8 cellular contexts compared by ENCODE assay signal in the genomic region with DNA sequence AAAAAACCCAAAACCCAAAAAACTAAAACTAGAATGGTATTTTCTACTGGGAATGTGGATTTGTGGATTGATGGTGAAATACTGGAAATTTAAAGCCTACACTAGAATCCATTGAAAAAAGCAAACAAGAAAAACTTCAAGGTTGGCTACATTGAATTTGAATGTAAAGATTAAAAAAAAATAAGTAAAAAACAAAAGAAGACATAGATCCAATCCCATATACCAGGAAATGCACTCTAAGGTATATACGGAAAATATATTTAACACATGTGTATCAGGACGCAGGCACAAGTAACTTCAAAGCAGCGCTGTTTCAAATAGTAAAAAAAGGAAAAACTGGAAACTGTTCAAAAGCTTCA. TPM values are rescaled to one million over a fixed set of nuclear protein-coding genes. Genes with fewer than 3 reads are reported as not detected.
DNase-seq lines count a peak whose midpoint lies in the region; ATAC-seq and TF ChIP-seq lines count a peak whose summit lies in the region.

No MANE protein-coding gene starts in this region.

- in situ Hi-C loops in astrocyte of the spinal cord (cut with HindIII; ENCODE audit: low sequenced_read_pairs), result no loop called here

- H3K27ac ChIP-seq in right lobe of liver, result peak overlapping the region; percentile 46 to 80 (median 67)
- H3K27ac ChIP-seq in thyroid gland, result peak overlapping the region; percentile 68 to 84 (median 82)

- peak overlapping the region; percentile 92 for H3K4me3 Mint-ChIP-seq in activated T-cell treated with anti-CD3 and anti-CD28 coated beads, Interleukin-2, amount 50 U/mL, for 24 hours

- no peak for TF ChIP-seq CTCF in astrocyte of the spinal cord (IDR thresholded peaks at IDR 0.05; ENCODE audit: low read depth, low read length)
- TF ChIP-seq CTCF in right lobe of liver (IDR thresholded peaks at IDR 0.05), result no peak
- no peak for TF ChIP-seq CTCF in thyroid gland (IDR thresholded peaks at IDR 0.05)

- H3K9me3 ChIP-seq in right lobe of liver (no peaks in the 10 kb centered on the region), thyroid gland (no peaks in the 10 kb centered on the region)

- no peak for DNase-seq in activated T-cell treated with anti-CD3 and anti-CD28 coated beads, Interleukin-2, amount 50 U/mL, for 24 hours
- DNase-seq in activated T-cell treated with anti-CD3 and anti-CD28 coated beads, Interleukin-2, amount 50 U/mL, for 48 hours, result no peak
- DNase-seq in astrocyte of the spinal cord (ENCODE audit: low read depth, low spot score) (no peak), right lobe of liver (no peak), thyroid gland (no peak), iPS-NIHi7 (ENCODE audit: extremely low spot score) (no peak), GF-D8 (lab: John Stamatoyannopoulos, UW) (no peak), SHP77 (lab: John Stamatoyannopoulos, UW) (no peak)

- H3K27me3 Mint-ChIP-seq in activated T-cell treated with anti-CD3 and anti-CD28 coated beads, Interleukin-2, amount 50 U/mL, for 24 hours, result no peaks in the 10 kb centered on the region

- H3K36me3 ChIP-seq in right lobe of liver, result no peaks in the 10 kb centered on the region
- no peaks in the 10 kb centered on the region for H3K36me3 ChIP-seq in thyroid gland

- H3K4me1 ChIP-seq in right lobe of liver (peaks cover 0 to 9% (median 0%) of the 10 kb centered on the region in 4 donors), thyroid gland (peaks cover 4% of the 10 kb centered on the region in 2 donors)

- intact Hi-C loops in right lobe of liver (cut with DNase I) (no loop called here), thyroid gland (cut with DNase I) (loop anchor here (5.0 kb wide), 1 partner anchor 66 kb away; the partner anchor contains the start of gene NT5C3A)

- H3K27ac Mint-ChIP-seq in activated T-cell treated with anti-CD3 and anti-CD28 coated beads, Interleukin-2, amount 50 U/mL, for 24 hours, result peak overlapping the region; percentile 92

- no peak for ATAC-seq in right lobe of liver

- no peak for TF ChIP-seq POLR2A in right lobe of liver (IDR thresholded peaks at IDR 0.05)
- TF ChIP-seq POLR2A in thyroid gland (IDR thresholded peaks at IDR 0.05), result no peak

- peaks cover 7% of the 10 kb centered on the region for H3K36me3 Mint-ChIP-seq in activated T-cell treated with anti-CD3 and anti-CD28 coated beads, Interleukin-2, amount 50 U/mL, for 24 hours (ENCODE audit: low read depth)

- H3K27me3 ChIP-seq in right lobe of liver, result no peaks in the 10 kb centered on the region
- H3K27me3 ChIP-seq in thyroid gland, result no peaks in the 10 kb centered on the region

- WGBS in right lobe of liver (ENCODE audit: insufficient coverage, low coverage, low lambda C conversion rate, missing lambda C conversion rate), result 0% methylated on average over 3 of the region's 3 CpGs
- WGBS in thyroid gland, 2 donors, result 0 to 1% methylated on average over 3 of the region's 3 CpGs

- H3K9me3 Mint-ChIP-seq in activated T-cell treated with anti-CD3 and anti-CD28 coated beads, Interleukin-2, amount 50 U/mL, for 24 hours, result no peaks in the 10 kb centered on the region

- H3K4me1 Mint-ChIP-seq in activated T-cell treated with anti-CD3 and anti-CD28 coated beads, Interleukin-2, amount 50 U/mL, for 24 hours (ENCODE audit: low read depth), result peaks cover 26% of the 10 kb centered on the region

- H3K4me3 ChIP-seq in astrocyte of the spinal cord (ENCODE audit: low read depth, low read length) (peak overlapping the region; percentile 81), right lobe of liver (peak overlapping the region; percentile 70 to 71 (median 71)), thyroid gland (replicated peaks in 1 of 3) (peak overlapping the region; percentile 45 to 72 (median 50))

RNA-seq across cellular contexts. Expression of gene BBS9, which starts 0.8 kb away (rescaled TPM):
- 1 to 10 TPM; 3.0 to 8.0 (median 6.6) TPM for total RNA-seq in right lobe of liver
- 10 to 100 TPM; 59.2 to 84.8 (median 73.1) TPM for total RNA-seq in thyroid gland

RNA-seq across cellular contexts. Expression of gene RP9, which starts 19.4 kb away (rescaled TPM):
- total RNA-seq in right lobe of liver (1 to 10 TPM; 3.4 to 5.8 (median 4.8) TPM), thyroid gland (10 to 100 TPM in 3 of 4 donors, 1 to 10 TPM in 1; 8.7 to 23.5 (median 12.8) TPM)

Comparison
In these comparisons a context has a peak if more than half of its experiments do, and no peak if none do; other contexts are left out.
1. RNA of gene BBS9, which starts 0.8 kb away (total RNA-seq): 59.2 to 84.8 TPM in thyroid gland; 3.0 to 8.0 TPM in right lobe of liver; every median in the first group is over 4 times any median in the second.
2. Peak in every context shown above with its lines, with median percentiles within 50 percentile points of each other: H3K4me3 ChIP-seq.